27 cellular contexts compared by ENCODE assay signal in genomic region chr5:96668725-96669124, GRCh38. TPM values are rescaled to one million over a fixed set of nuclear protein-coding genes. Genes with fewer than 3 reads are reported as not detected.
DNase-seq lines count a peak whose midpoint lies in the region; ATAC-seq and TF ChIP-seq lines count a peak whose summit lies in the region.
"Had no signal": no experiment of that assay in that cellular context is flagged by ENCODE, and none has a peak within 500 bp of the region (broad histone marks: within the 10 kb centered on the region; RNA-seq: fewer than 3 reads in every experiment).

No MANE protein-coding gene starts in this region.

- H3K4me1 Mint-ChIP-seq in WTC11 (peaks cover 6% of the 10 kb centered on the region), progenitor cell of endocrine pancreas (ENCODE audit: low read depth) (peaks cover 27% of the 10 kb centered on the region)

- no peaks in the 10 kb centered on the region for H4K20me1 ChIP-seq in hepatocyte (ENCODE audit: insufficient read depth, poor library complexity, severe bottlenecking)

- H3K27me3 ChIP-seq in H7 (ENCODE audit: control insufficient read depth, insufficient read depth, low read length) = peaks cover 8% of the 10 kb centered on the region
- H3K27me3 ChIP-seq in hepatocyte = no peaks in the 10 kb centered on the region
- no peaks in the 10 kb centered on the region for H3K27me3 ChIP-seq in mucosa of rectum (ENCODE audit: control insufficient read depth in 2 of 2, insufficient read depth in 2 of 2, low read length in 2 of 2)
- H3K27me3 ChIP-seq: tibial artery had no signal

- no peak overlapping the region for H3K4me3 Mint-ChIP-seq in WTC11
- H3K4me3 Mint-ChIP-seq in progenitor cell of endocrine pancreas (ENCODE audit: low read depth) = no peak overlapping the region
- H3K4me3 Mint-ChIP-seq: activated CD4-positive, alpha-beta T cell treated with anti-CD3 and anti-CD28 coated beads, Interleukin-2, amount 10 ng/mL, durations not matched to agents 24 days and 14 days; activated naive CD8-positive, alpha-beta T cell treated with anti-CD3 and anti-CD28 coated beads, Interleukin-2, amount 50 U/mL, for 24 hours; activated T-cell treated with anti-CD3 and anti-CD28 coated beads, Interleukin-2, amount 50 U/mL, for 24 hours; memory B cell; naive thymus-derived CD4-positive, alpha-beta T cell; T-helper 2 cell treated with Interferon-gamma antibody and Interleukin-4, amounts not matched to agents 5 μg/mL and 100 μg/mL, for 36 hours had no signal

- peaks cover 27% of the 10 kb centered on the region for H3K4me1 ChIP-seq in hepatocyte (ENCODE audit: insufficient read depth)
- peaks cover 26 to 52% of the 10 kb centered on the region in 2 donors for H3K4me1 ChIP-seq in mucosa of rectum (ENCODE audit: control insufficient read depth in 2 of 2, insufficient read depth in 2 of 2, low read length in 2 of 2)

- DNase-seq in H7 (peak; percentile 48), WTC11 (ENCODE audit: low spot score) (peak; percentile 20), hepatocyte (ENCODE audit: low spot score) (peak; percentile 50), progenitor cell of endocrine pancreas (ENCODE audit: low spot score, unreplicated experiment) (no peak)
- DNase-seq: ACHN; activated CD4-positive, alpha-beta T cell treated with anti-CD3 and anti-CD28 coated beads, Interleukin-2, amount 10 ng/mL, durations not matched to agents 24 days and 14 days; activated gamma-delta T cell; activated naive CD8-positive, alpha-beta T cell treated with anti-CD3 and anti-CD28 coated beads, Interleukin-2, amount 50 U/mL, for 24 hours; activated T-cell treated with anti-CD3 and anti-CD28 coated beads, Interleukin-2, amount 50 U/mL, for 24 hours; cerebellar nuclear complex; DMS53; HCEC 1CT; KBM-7; kidney glomerular epithelial cell; MM.1S; naive thymus-derived CD4-positive, alpha-beta T cell; NCI-H1436; occipital lobe; SHP77; stimulated activated CD4-positive, alpha-beta T cell treated with anti-CD3 and anti-CD28 coated beads, Interleukin-2, amount 100 ng/mL, for 24 hours; tibial artery had no signal

- ATAC-seq in WTC11 (peak; percentile 98), HG03469 (IDR thresholded peaks at IDR 0.05; ENCODE audit: unreplicated experiment) (no peak), GM19023 (IDR thresholded peaks at IDR 0.05; ENCODE audit: unreplicated experiment) (no peak), GM21381 (IDR thresholded peaks at IDR 0.05; ENCODE audit: unreplicated experiment) (no peak)
- ATAC-seq: activated naive CD8-positive, alpha-beta T cell treated with anti-CD3 and anti-CD28 coated beads, Interleukin-2, amount 50 U/mL, for 24 hours; naive thymus-derived CD4-positive, alpha-beta T cell had no signal

- no peak overlapping the region for H2AFZ ChIP-seq in hepatocyte

- no peaks in the 10 kb centered on the region for H3K9me2 ChIP-seq in hepatocyte (replicated peaks; ENCODE audit: insufficient read depth)

- H3K27ac ChIP-seq in hepatocyte = peak overlapping the region; percentile 48
- peak overlapping the region; percentile 81 to 84 for H3K27ac ChIP-seq in mucosa of rectum (ENCODE audit: low read depth in 2 of 2, low read length in 2 of 2)
- H3K27ac ChIP-seq: tibial artery had no signal

- peak overlapping the region; percentile 33 for H3K4me2 ChIP-seq in hepatocyte

- TF ChIP-seq CTCF in WTC11 (IDR thresholded peaks at IDR 0.05) (no peak), hepatocyte (IDR thresholded peaks at IDR 0.05; ENCODE audit: poor library complexity) (no peak), progenitor cell of endocrine pancreas (IDR thresholded peaks at IDR 0.05; ENCODE audit: unreplicated experiment) (no peak)

- H3K9me3 Mint-ChIP-seq in WTC11 (no peaks in the 10 kb centered on the region), progenitor cell of endocrine pancreas (ENCODE audit: low read depth) (no peaks in the 10 kb centered on the region)
- H3K9me3 Mint-ChIP-seq: activated CD4-positive, alpha-beta T cell treated with anti-CD3 and anti-CD28 coated beads, Interleukin-2, amount 10 ng/mL, durations not matched to agents 24 days and 14 days; activated naive CD8-positive, alpha-beta T cell treated with anti-CD3 and anti-CD28 coated beads, Interleukin-2, amount 50 U/mL, for 24 hours; activated T-cell treated with anti-CD3 and anti-CD28 coated beads, Interleukin-2, amount 50 U/mL, for 24 hours; memory B cell; naive thymus-derived CD4-positive, alpha-beta T cell; T-helper 2 cell treated with Interferon-gamma antibody and Interleukin-4, amounts not matched to agents 5 μg/mL and 100 μg/mL, for 36 hours had no signal

- H3K9ac ChIP-seq in mucosa of rectum (ENCODE audit: low read depth in 1 of 2, low read length in 2 of 2) = peak overlapping the region in 1 of 2 donors; percentile 45

- H3K36me3 ChIP-seq in H7 (replicated peaks; ENCODE audit: control insufficient read depth, insufficient read depth, low read length) (no peaks in the 10 kb centered on the region), hepatocyte (replicated peaks; ENCODE audit: insufficient read depth, low read depth) (no peaks in the 10 kb centered on the region), mucosa of rectum (ENCODE audit: control insufficient read depth in 2 of 2, insufficient read depth in 2 of 2, low read length in 2 of 2) (peaks cover 0 to 4% of the 10 kb centered on the region in 2 donors)
- H3K36me3 ChIP-seq: tibial artery had no signal

- CTCF ChIA-PET in WTC11 (lab: Charles Lee) = no interaction called here

- H3K36me3 Mint-ChIP-seq in WTC11 (no peaks in the 10 kb centered on the region), progenitor cell of endocrine pancreas (ENCODE audit: insufficient read depth) (peaks cover 2% of the 10 kb centered on the region)

- H3K4me3 ChIP-seq in H7 (ENCODE audit: insufficient read depth, low read depth, low read length) (no peak overlapping the region), hepatocyte (no peak overlapping the region), mucosa of rectum (ENCODE audit: low read length in 2 of 2) (peak overlapping the region in 1 of 2 donors; percentile 45)
- H3K4me3 ChIP-seq: tibial artery had no signal

- H3K9me3 ChIP-seq in hepatocyte (ENCODE audit: low read depth) (no peaks in the 10 kb centered on the region), mucosa of rectum (ENCODE audit: control insufficient read depth in 2 of 2, low read length in 2 of 2) (no peaks in the 10 kb centered on the region)
- H3K9me3 ChIP-seq: tibial artery had no signal

- H3K27me3 Mint-ChIP-seq in WTC11 (ENCODE audit: low read depth) = peaks cover 17% of the 10 kb centered on the region
- H3K27me3 Mint-ChIP-seq in progenitor cell of endocrine pancreas = no peaks in the 10 kb centered on the region
- H3K27me3 Mint-ChIP-seq: activated CD4-positive, alpha-beta T cell treated with anti-CD3 and anti-CD28 coated beads, Interleukin-2, amount 10 ng/mL, durations not matched to agents 24 days and 14 days; activated naive CD8-positive, alpha-beta T cell treated with anti-CD3 and anti-CD28 coated beads, Interleukin-2, amount 50 U/mL, for 24 hours; activated T-cell treated with anti-CD3 and anti-CD28 coated beads, Interleukin-2, amount 50 U/mL, for 24 hours; memory B cell; naive thymus-derived CD4-positive, alpha-beta T cell had no signal

- H3K27ac Mint-ChIP-seq in WTC11 (no peak overlapping the region), progenitor cell of endocrine pancreas (no peak overlapping the region)
- H3K27ac Mint-ChIP-seq: activated CD4-positive, alpha-beta T cell treated with anti-CD3 and anti-CD28 coated beads, Interleukin-2, amount 10 ng/mL, durations not matched to agents 24 days and 14 days; activated naive CD8-positive, alpha-beta T cell treated with anti-CD3 and anti-CD28 coated beads, Interleukin-2, amount 50 U/mL, for 24 hours; activated T-cell treated with anti-CD3 and anti-CD28 coated beads, Interleukin-2, amount 50 U/mL, for 24 hours; T-helper 2 cell treated with Interferon-gamma antibody and Interleukin-4, amounts not matched to agents 5 μg/mL and 100 μg/mL, for 36 hours had no signal

- WGBS in hepatocyte (ENCODE audit: low lambda C conversion rate, missing lambda C conversion rate) = 77% methylated on average over 2 of the region's 2 CpGs

- POLR2A ChIA-PET in WTC11 (lab: Charles Lee) = no interaction called here

- H3K79me2 ChIP-seq in hepatocyte = peaks cover 95% of the 10 kb centered on the region

TF ChIP-seq in WTC11, 78 proteins besides CTCF, POLR2A, EP300 and RAD21 (continues in another document):
- TF ChIP-seq FOXP1 (CRISPR knock-in tag; IDR thresholded peaks at IDR 0.05; ENCODE audit: borderline replicate concordance) (no peak), RORB (CRISPR knock-in tag; IDR thresholded peaks at IDR 0.05) (no peak)
- TF ChIP-seq, protein P1, sequence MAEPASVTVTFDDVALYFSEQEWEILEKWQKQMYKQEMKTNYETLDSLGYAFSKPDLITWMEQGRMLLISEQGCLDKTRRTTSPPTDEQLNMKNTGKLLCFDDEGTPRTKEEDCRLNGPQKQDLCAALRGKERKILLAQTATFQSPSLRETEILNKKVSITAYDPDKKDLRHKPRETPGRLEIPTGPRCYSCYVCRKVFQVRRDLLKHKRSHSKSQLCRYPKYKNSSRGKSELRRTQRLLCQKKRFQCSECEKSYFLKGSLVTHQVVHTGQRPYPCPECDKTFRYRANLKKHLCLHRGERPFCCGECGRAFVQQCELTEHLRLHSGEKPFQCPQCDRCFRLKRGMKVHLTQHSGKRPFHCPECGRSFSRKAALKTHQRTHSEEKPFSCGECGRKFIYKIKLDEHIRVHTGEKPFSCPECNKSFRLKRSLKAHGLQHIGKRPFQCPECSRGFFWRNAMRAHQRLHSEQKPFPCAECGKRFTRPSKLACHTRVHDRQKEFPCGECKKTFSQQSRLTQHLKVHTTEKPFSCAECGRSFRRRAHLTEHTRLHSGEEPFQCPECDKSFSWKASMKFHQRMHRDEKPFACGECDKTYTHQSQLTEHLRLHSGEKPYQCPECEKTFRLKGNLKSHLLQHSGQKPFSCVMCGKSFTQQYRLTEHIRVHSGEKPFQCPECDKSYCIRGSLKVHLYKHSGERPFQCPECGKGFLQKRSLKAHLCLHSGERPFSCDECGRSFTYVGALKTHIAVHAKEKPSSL (CRISPR knock-in tag; conservative IDR thresholded peaks at IDR 0.05) = no peak
- TF ChIP-seq, protein P2, sequence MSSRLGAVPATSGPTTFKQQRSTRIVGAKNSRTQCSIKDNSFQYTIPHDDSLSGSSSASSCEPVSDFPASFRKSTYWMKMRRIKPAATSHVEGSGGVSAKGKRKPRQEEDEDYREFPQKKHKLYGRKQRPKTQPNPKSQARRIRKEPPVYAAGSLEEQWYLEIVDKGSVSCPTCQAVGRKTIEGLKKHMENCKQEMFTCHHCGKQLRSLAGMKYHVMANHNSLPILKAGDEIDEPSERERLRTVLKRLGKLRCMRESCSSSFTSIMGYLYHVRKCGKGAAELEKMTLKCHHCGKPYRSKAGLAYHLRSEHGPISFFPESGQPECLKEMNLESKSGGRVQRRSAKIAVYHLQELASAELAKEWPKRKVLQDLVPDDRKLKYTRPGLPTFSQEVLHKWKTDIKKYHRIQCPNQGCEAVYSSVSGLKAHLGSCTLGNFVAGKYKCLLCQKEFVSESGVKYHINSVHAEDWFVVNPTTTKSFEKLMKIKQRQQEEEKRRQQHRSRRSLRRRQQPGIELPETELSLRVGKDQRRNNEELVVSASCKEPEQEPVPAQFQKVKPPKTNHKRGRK (CRISPR knock-in tag; IDR thresholded peaks at IDR 0.05; ENCODE audit: borderline replicate concordance) = no peak

RNA-seq across cellular contexts. Expression of gene CAST, which starts 6.5 kb away (rescaled TPM):
- total RNA-seq in H7 (2014; rRNA removed; shearing (Covaris generic)) = 12.0 and 18.8 TPM in 2 replicates
- 38.9 to 45.9 TPM (median 40.0 TPM) in 3 replicates for total RNA-seq in WTC11 (2021)
- 177 and 195 TPM in 2 replicates for total RNA-seq in hepatocyte
- polyA plus RNA-seq in hepatocyte = 140 and 169 TPM in 2 replicates
- total RNA-seq in progenitor cell of endocrine pancreas = 97.0 and 111 TPM in 2 replicates
